ENCODE assay signal across 8 cellular contexts in the genomic region with DNA sequence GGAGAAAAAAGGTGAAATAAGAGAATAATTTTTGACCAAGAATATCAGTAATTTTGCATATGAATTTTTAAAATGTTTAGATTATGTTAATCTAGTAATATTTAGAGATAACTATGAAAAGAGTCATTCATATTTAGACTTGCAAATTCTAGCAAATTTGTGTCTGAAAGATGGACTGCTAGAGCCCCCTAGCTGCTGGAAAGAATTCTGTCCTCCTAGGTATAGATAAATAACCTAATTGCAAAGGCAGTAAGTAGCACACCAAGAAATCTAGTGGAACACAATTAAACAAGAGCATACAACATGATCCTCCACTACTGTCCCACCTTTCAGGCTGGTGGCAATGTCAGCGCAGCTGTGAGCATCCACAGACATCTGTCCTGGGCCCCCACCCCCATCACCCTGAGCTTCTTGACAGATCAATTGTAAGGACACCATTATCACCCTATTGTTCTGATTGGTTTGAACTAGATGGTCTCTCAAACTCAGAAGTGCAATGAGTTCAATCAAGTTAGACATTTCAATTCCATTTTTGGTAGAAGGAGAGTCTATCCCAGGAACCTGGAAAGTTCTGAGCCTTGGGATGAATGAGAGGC. TPM values are rescaled to one million over a fixed set of nuclear protein-coding genes. Genes with fewer than 3 reads are reported as not detected.
A peak's percentile ranks its signal among the peaks of the same experiment; 100 is the strongest.
DNase-seq lines count a peak whose midpoint lies in the region; ATAC-seq and TF ChIP-seq lines count a peak whose summit lies in the region.

No MANE protein-coding gene starts in this region.

- ATAC-seq in activated naive CD8-positive, alpha-beta T cell treated with anti-CD3 and anti-CD28 coated beads, Interleukin-2, amount 50 U/mL, for 24 hours: peak; percentile 24
- ATAC-seq in GM18502 (IDR thresholded peaks at IDR 0.05; ENCODE audit: poor library complexity, unreplicated experiment): no peak

- H3K4me3 Mint-ChIP-seq in activated naive CD8-positive, alpha-beta T cell treated with anti-CD3 and anti-CD28 coated beads, Interleukin-2, amount 50 U/mL, for 24 hours: no peak overlapping the region
- no peak overlapping the region for H3K4me3 Mint-ChIP-seq in activated naive CD8-positive, alpha-beta T cell treated with anti-CD3 and anti-CD28 coated beads for 36 hours
- no peak overlapping the region for H3K4me3 Mint-ChIP-seq in type B pancreatic cell

- H3K27me3 ChIP-seq in ascending aorta: no peaks in the 10 kb centered on the region

- peaks cover 14% of the 10 kb centered on the region for H3K27me3 Mint-ChIP-seq in activated naive CD8-positive, alpha-beta T cell treated with anti-CD3 and anti-CD28 coated beads, Interleukin-2, amount 50 U/mL, for 24 hours
- peaks cover 24% of the 10 kb centered on the region for H3K27me3 Mint-ChIP-seq in activated naive CD8-positive, alpha-beta T cell treated with anti-CD3 and anti-CD28 coated beads for 36 hours
- peaks cover 28% of the 10 kb centered on the region for H3K27me3 Mint-ChIP-seq in type B pancreatic cell

- no peak overlapping the region for H3K27ac ChIP-seq in ascending aorta

- DNase-seq in activated naive CD8-positive, alpha-beta T cell treated with anti-CD3 and anti-CD28 coated beads, Interleukin-2, amount 50 U/mL, for 24 hours: no peak
- DNase-seq in activated naive CD8-positive, alpha-beta T cell treated with anti-CD3 and anti-CD28 coated beads for 36 hours: no peak
- peak; percentile 31 for DNase-seq in NCI-H1092 treated with DMSO at 0.1 percent for 48 hours (lab: John Stamatoyannopoulos, UW)
- DNase-seq in ascending aorta (ENCODE audit: low spot score in 2 of 2): no peak
- peak; percentile 19 for DNase-seq in iPS-NIHi11 (ENCODE audit: low spot score)
- no peak for DNase-seq in type B pancreatic cell (ENCODE audit: extremely low spot score, unreplicated experiment)
- DNase-seq in NCI-H2029 (lab: John Stamatoyannopoulos, UW): no peak

- no peaks in the 10 kb centered on the region for H3K36me3 ChIP-seq in ascending aorta

- H3K4me1 Mint-ChIP-seq in activated naive CD8-positive, alpha-beta T cell treated with anti-CD3 and anti-CD28 coated beads, Interleukin-2, amount 50 U/mL, for 24 hours: no peaks in the 10 kb centered on the region
- peaks cover 3% of the 10 kb centered on the region for H3K4me1 Mint-ChIP-seq in activated naive CD8-positive, alpha-beta T cell treated with anti-CD3 and anti-CD28 coated beads for 36 hours
- H3K4me1 Mint-ChIP-seq in type B pancreatic cell (ENCODE audit: unreplicated experiment): peaks cover 4% of the 10 kb centered on the region

- TF ChIP-seq CTCF in ascending aorta (IDR thresholded peaks at IDR 0.05) (peak; percentile 45 to 75 (median 68)), type B pancreatic cell (conservative IDR thresholded peaks at IDR 0.05) (peak; percentile 93)

- intact Hi-C loops in ascending aorta (cut with DNase I): loop anchor here (1.0 to 10.0 kb wide), 4 partner anchors 341 to 1113 kb away; no protein-coding TSS in a partner anchor

- H3K9me3 Mint-ChIP-seq in activated naive CD8-positive, alpha-beta T cell treated with anti-CD3 and anti-CD28 coated beads, Interleukin-2, amount 50 U/mL, for 24 hours: no peaks in the 10 kb centered on the region
- H3K9me3 Mint-ChIP-seq in activated naive CD8-positive, alpha-beta T cell treated with anti-CD3 and anti-CD28 coated beads for 36 hours: peaks cover 2% of the 10 kb centered on the region
- no peaks in the 10 kb centered on the region for H3K9me3 Mint-ChIP-seq in type B pancreatic cell

- H3K4me3 ChIP-seq in ascending aorta: no peak overlapping the region

- H3K4me1 ChIP-seq in ascending aorta: no peaks in the 10 kb centered on the region

- no peaks in the 10 kb centered on the region for H3K9me3 ChIP-seq in ascending aorta

- no peaks in the 10 kb centered on the region for H3K36me3 Mint-ChIP-seq in activated naive CD8-positive, alpha-beta T cell treated with anti-CD3 and anti-CD28 coated beads, Interleukin-2, amount 50 U/mL, for 24 hours (ENCODE audit: low read depth)
- no peaks in the 10 kb centered on the region for H3K36me3 Mint-ChIP-seq in activated naive CD8-positive, alpha-beta T cell treated with anti-CD3 and anti-CD28 coated beads for 36 hours
- H3K36me3 Mint-ChIP-seq in type B pancreatic cell: no peaks in the 10 kb centered on the region

- H3K27ac Mint-ChIP-seq in activated naive CD8-positive, alpha-beta T cell treated with anti-CD3 and anti-CD28 coated beads, Interleukin-2, amount 50 U/mL, for 24 hours: no peak overlapping the region
- H3K27ac Mint-ChIP-seq in activated naive CD8-positive, alpha-beta T cell treated with anti-CD3 and anti-CD28 coated beads for 36 hours: no peak overlapping the region
- H3K27ac Mint-ChIP-seq in type B pancreatic cell: no peak overlapping the region

RNA-seq across cellular contexts. Expression of a gene that starts 15.0 kb away (rescaled TPM):
- total RNA-seq in activated naive CD8-positive, alpha-beta T cell treated with anti-CD3 and anti-CD28 coated beads for 36 hours: not detected
- 7.0 TPM for total RNA-seq in ascending aorta
- 11.9 and 45.6 TPM in 2 replicates for total RNA-seq in type B pancreatic cell (ENCODE audit: low replicate concordance)

RNA-seq across cellular contexts. Expression of a gene that starts 36.2 kb away (rescaled TPM):
- not detected for total RNA-seq in activated naive CD8-positive, alpha-beta T cell treated with anti-CD3 and anti-CD28 coated beads for 36 hours
- total RNA-seq in ascending aorta (not detected), type B pancreatic cell (ENCODE audit: low replicate concordance) (not detected in 2 replicates)

Comparison
In these comparisons a context has a peak if more than half of its experiments do, and no peak if none do; other contexts are left out.
1. DNase-seq: peak in NCI-H1092 treated with DMSO at 0.1 percent for 48 hours (single experiment) and iPS-NIHi11 (single experiment); none in activated naive CD8-positive, alpha-beta T cell treated with anti-CD3 and anti-CD28 coated beads, Interleukin-2, amount 50 U/mL, for 24 hours (single experiment), activated naive CD8-positive, alpha-beta T cell treated with anti-CD3 and anti-CD28 coated beads for 36 hours (single experiment), ascending aorta (0 of 2), type B pancreatic cell (single experiment) and NCI-H2029 (single experiment).